15 cellular contexts compared by ENCODE assay signal in the genomic region with DNA sequence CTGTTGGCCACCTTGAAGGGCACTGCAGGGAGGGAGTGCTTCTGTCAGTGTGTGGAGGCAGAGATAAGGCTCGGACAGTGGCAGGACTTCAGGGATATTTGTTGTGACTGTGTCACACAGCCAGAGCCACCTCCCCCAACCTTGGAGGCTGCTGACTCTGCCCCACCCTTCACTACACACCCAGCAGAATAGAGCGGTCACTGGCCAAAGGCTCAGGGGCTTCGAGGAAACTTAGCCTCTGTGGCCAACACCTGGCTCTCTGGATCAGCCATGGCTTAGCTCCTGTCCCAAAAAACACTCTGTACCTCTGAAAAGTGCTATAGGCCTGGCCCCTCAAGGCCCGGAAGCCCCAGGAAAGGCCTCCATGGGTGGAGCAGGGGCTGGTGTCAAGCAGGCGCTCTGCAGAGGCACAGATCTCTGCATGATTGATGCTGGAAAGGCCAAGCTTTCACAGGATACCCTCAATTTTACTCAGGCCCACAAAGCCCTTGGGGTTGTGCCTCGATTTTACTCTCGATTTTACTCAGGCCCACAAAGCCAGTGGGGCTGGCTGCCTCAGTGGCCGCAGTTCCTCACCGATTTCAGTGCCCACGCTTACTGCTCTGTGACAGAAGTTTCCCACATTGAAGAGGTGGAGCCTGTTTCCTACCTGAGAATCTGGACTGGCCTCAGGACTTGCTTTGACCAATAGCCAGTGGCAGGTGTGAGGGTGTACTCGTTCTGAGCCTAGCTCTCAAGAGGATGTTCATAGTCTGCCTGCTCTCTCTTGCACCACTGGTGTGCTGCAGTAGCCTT.
DNase-seq lines count a peak whose midpoint lies in the region; ATAC-seq lines count a peak whose summit lies in the region.
"Had no signal": no experiment of that assay in that cellular context is flagged by ENCODE, and none has a peak within 500 bp of the region (broad histone marks: within the 10 kb centered on the region; RNA-seq: fewer than 3 reads in every experiment).

No MANE protein-coding gene starts in this region.

- no peak overlapping the region for H3K27ac ChIP-seq in SJCRH30
- H3K27ac ChIP-seq: pancreas had no signal

- no peaks in the 10 kb centered on the region for H3K27me3 ChIP-seq in SJCRH30
- H3K27me3 ChIP-seq: pancreas had no signal

- peak overlapping the region; percentile 53 for H3K27ac Mint-ChIP-seq in stimulated activated naive B cell treated with anti-CD40 and anti-IgM and Interleukin-4, amounts not matched to agents 10 μg/mL and 1 μg/mL and 100 μg/mL, for 72 hours
- H3K27ac Mint-ChIP-seq: activated CD4-positive, alpha-beta T cell treated with anti-CD3 and anti-CD28 coated beads for 36 hours had no signal

- no peak for DNase-seq in stimulated activated naive B cell treated with anti-CD40 and anti-IgM and Interleukin-4, amounts not matched to agents 10 μg/mL and 1 μg/mL and 100 μg/mL, for 72 hours
- no peak for DNase-seq in SJCRH30
- no peak for DNase-seq in anterior cingulate cortex (lab: John Stamatoyannopoulos, UW)
- DNase-seq: activated CD4-positive, alpha-beta T cell treated with anti-CD3 and anti-CD28 coated beads for 36 hours; activated T-cell treated with anti-CD3 and anti-CD28 coated beads, Interleukin-2, amount 50 U/mL, for 48 hours; glutamatergic neuron; NCI-H510A; pancreas; substantia nigra had no signal

- H3K9me3 Mint-ChIP-seq in stimulated activated naive B cell treated with anti-CD40 and anti-IgM and Interleukin-4, amounts not matched to agents 10 μg/mL and 1 μg/mL and 100 μg/mL, for 72 hours: no peaks in the 10 kb centered on the region
- H3K9me3 Mint-ChIP-seq: central memory CD8-positive, alpha-beta T cell had no signal

- no peak overlapping the region for H3K4me3 ChIP-seq in SJCRH30
- H3K4me3 ChIP-seq: pancreas, smooth muscle cell had no signal

- peaks cover 6 to 8% of the 10 kb centered on the region in 2 donors for H3K27me3 Mint-ChIP-seq in stimulated activated naive B cell treated with anti-CD40 and anti-IgM and Interleukin-4, amounts not matched to agents 10 μg/mL and 1 μg/mL and 100 μg/mL, for 72 hours

- no peaks in the 10 kb centered on the region for H3K4me1 ChIP-seq in SJCRH30
- H3K4me1 ChIP-seq: pancreas had no signal

- no peaks in the 10 kb centered on the region for H3K36me3 ChIP-seq in SJCRH30
- H3K36me3 ChIP-seq: pancreas had no signal

- H3K36me3 Mint-ChIP-seq in stimulated activated naive B cell treated with anti-CD40 and anti-IgM and Interleukin-4, amounts not matched to agents 10 μg/mL and 1 μg/mL and 100 μg/mL, for 72 hours: no peaks in the 10 kb centered on the region

- no peak overlapping the region for H3K4me3 Mint-ChIP-seq in stimulated activated naive B cell treated with anti-CD40 and anti-IgM and Interleukin-4, amounts not matched to agents 10 μg/mL and 1 μg/mL and 100 μg/mL, for 72 hours
- H3K4me3 Mint-ChIP-seq: activated CD4-positive, alpha-beta T cell treated with anti-CD3 and anti-CD28 coated beads for 36 hours; central memory CD8-positive, alpha-beta T cell had no signal

- ATAC-seq in GM18870 (IDR thresholded peaks at IDR 0.05; ENCODE audit: unreplicated experiment): peak; percentile 56
- ATAC-seq in GM21717 (IDR thresholded peaks at IDR 0.05; ENCODE audit: unreplicated experiment): peak; percentile 56
- peak; percentile 45 for ATAC-seq in HG03175 (IDR thresholded peaks at IDR 0.05; ENCODE audit: unreplicated experiment)
- ATAC-seq in stimulated activated naive B cell treated with anti-CD40 and anti-IgM and Interleukin-4, amounts not matched to agents 10 μg/mL and 1 μg/mL and 100 μg/mL, for 72 hours (replicated peaks): peak; percentile 23 to 75
- no peak for ATAC-seq in GM19467 (IDR thresholded peaks at IDR 0.05; ENCODE audit: unreplicated experiment)
- ATAC-seq: activated CD4-positive, alpha-beta T cell treated with anti-CD3 and anti-CD28 coated beads for 36 hours; pancreas had no signal

- no peaks in the 10 kb centered on the region for H3K9me3 ChIP-seq in SJCRH30 (replicated peaks)
- H3K9me3 ChIP-seq: pancreas had no signal

- H3K4me1 Mint-ChIP-seq in stimulated activated naive B cell treated with anti-CD40 and anti-IgM and Interleukin-4, amounts not matched to agents 10 μg/mL and 1 μg/mL and 100 μg/mL, for 72 hours: peaks cover 0 to 2% of the 10 kb centered on the region in 2 donors
- H3K4me1 Mint-ChIP-seq: activated CD4-positive, alpha-beta T cell treated with anti-CD3 and anti-CD28 coated beads for 36 hours; central memory CD8-positive, alpha-beta T cell had no signal
